23 cellular contexts compared by ENCODE assay signal in genomic region chr3:101150504-101150903, GRCh38.
"Had no signal": no experiment of that assay in that cellular context is flagged by ENCODE, and none has a peak within 500 bp of the region (broad histone marks: within the 10 kb centered on the region; RNA-seq: fewer than 3 reads in every experiment).

No MANE protein-coding gene starts in this region.

- H3K27ac ChIP-seq: prostate gland, right atrium auricular region, skin epidermis, spleen, transverse colon, upper lobe of right lung, uterus had no signal

- H3K4me3 Mint-ChIP-seq: memory B cell; mesothelial cell of epicardium; naive B cell; natural killer cell treated with Interleukin-12 subunit alpha and Interleukin-12 subunit beta and Interleukin-15 and Interleukin-18, amount 100 ng/mL, for 72 hours; neural crest cell; stimulated activated naive B cell treated with anti-CD40 and anti-IgM and Interleukin-4, amounts not matched to agents 10 μg/mL and 1 μg/mL and 100 μg/mL, for 72 hours; stimulated activated naive CD8-positive, alpha-beta T cell treated with anti-CD3 and anti-CD28 coated beads, Interleukin-15, Interleukin-2, amounts not matched to agents 100 ng/mL and 50 ng/mL, for 24 hours had no signal

- DNase-seq: cortex of kidney; effector CD8-positive, alpha-beta T cell; esophagus squamous epithelium; head of caudate nucleus; mucosa of descending colon; naive B cell; spleen; stimulated activated CD4-positive, alpha-beta T cell treated with anti-CD3 and anti-CD28 coated beads, Interleukin-4, amount 100 ng/mL, for 4 hours; stimulated activated naive B cell treated with anti-CD40 and anti-IgM and Interleukin-4, amounts not matched to agents 10 μg/mL and 1 μg/mL and 100 μg/mL, for 72 hours; transverse colon; upper lobe of right lung; uterus had no signal

- H3K36me3 ChIP-seq: esophagus squamous epithelium, prostate gland, right atrium auricular region, spleen, thoracic aorta, transverse colon, upper lobe of right lung, uterus had no signal

- H3K27ac Mint-ChIP-seq: memory B cell; mesothelial cell of epicardium; naive B cell; natural killer cell treated with Interleukin-12 subunit alpha and Interleukin-12 subunit beta and Interleukin-15 and Interleukin-18, amount 100 ng/mL, for 72 hours; stimulated activated naive B cell treated with anti-CD40 and anti-IgM and Interleukin-4, amounts not matched to agents 10 μg/mL and 1 μg/mL and 100 μg/mL, for 72 hours; stimulated activated naive CD8-positive, alpha-beta T cell treated with anti-CD3 and anti-CD28 coated beads, Interleukin-15, Interleukin-2, amounts not matched to agents 100 ng/mL and 50 ng/mL, for 24 hours had no signal

- H3K9me3 ChIP-seq: esophagus squamous epithelium, mucosa of descending colon, prostate gland, right atrium auricular region, spleen, thoracic aorta, transverse colon, upper lobe of right lung, uterus had no signal

- H3K27me3 ChIP-seq: esophagus squamous epithelium, right atrium auricular region, transverse colon, upper lobe of right lung, uterus had no signal

- ATAC-seq: left lobe of liver; mucosa of descending colon; stimulated activated naive B cell treated with anti-CD40 and anti-IgM and Interleukin-4, amounts not matched to agents 10 μg/mL and 1 μg/mL and 100 μg/mL, for 72 hours; upper lobe of right lung had no signal

- H3K4me1 ChIP-seq: prostate gland, spleen, transverse colon, upper lobe of right lung, uterus had no signal

- H3K4me3 ChIP-seq: esophagus squamous epithelium, lung, mucosa of descending colon, prostate gland, right atrium auricular region, skin epidermis, spleen, thoracic aorta, transverse colon, upper lobe of right lung, uterus had no signal

- H3K36me3 Mint-ChIP-seq: memory B cell; mesothelial cell of epicardium; naive B cell; stimulated activated naive B cell treated with anti-CD40 and anti-IgM and Interleukin-4, amounts not matched to agents 10 μg/mL and 1 μg/mL and 100 μg/mL, for 72 hours had no signal

- H3K4me1 Mint-ChIP-seq: memory B cell, mesothelial cell of epicardium, naive B cell, neural crest cell had no signal

- H3K9me3 Mint-ChIP-seq: mesothelial cell of epicardium; stimulated activated naive B cell treated with anti-CD40 and anti-IgM and Interleukin-4, amounts not matched to agents 10 μg/mL and 1 μg/mL and 100 μg/mL, for 72 hours; stimulated activated naive CD8-positive, alpha-beta T cell treated with anti-CD3 and anti-CD28 coated beads, Interleukin-15, Interleukin-2, amounts not matched to agents 100 ng/mL and 50 ng/mL, for 24 hours had no signal
